8 cellular contexts compared by ENCODE assay signal in genomic region chr19:40603071-40603718, GRCh38. TPM values are rescaled to one million over a fixed set of nuclear protein-coding genes. Genes with fewer than 3 reads are reported as not detected.
DNase-seq lines count a peak whose midpoint lies in the region; ATAC-seq, FAIRE-seq and TF ChIP-seq lines count a peak whose summit lies in the region.

No MANE protein-coding gene starts in this region.

- H3K4me3 ChIP-seq in epithelial cell of esophagus (ENCODE audit: low read length) (peak overlapping the region; percentile 25), ovary (peak overlapping the region; percentile 60)

- intact Hi-C loops in ovary (cut with DNase I) = loop anchor here in 3 of 4 donors (5.0 to 10.0 kb wide), 2 partner anchors 138 to 181 kb away; partner anchors contain the start of genes BLVRB (in 2 of the 3) and SPTBN4 (in 2 of the 3)

- ATAC-seq in HG03139 (IDR thresholded peaks at IDR 0.05; ENCODE audit: unreplicated experiment) = no peak

- H3K9me3 ChIP-seq in ovary = no peaks in the 10 kb centered on the region

- H3K36me3 ChIP-seq in ovary = no peaks in the 10 kb centered on the region

- peak; percentile 16 for TF ChIP-seq CTCF in epithelial cell of esophagus (IDR thresholded peaks at IDR 0.05; ENCODE audit: insufficient read depth, low read depth, low read length, missing control alignments)
- TF ChIP-seq CTCF in ovary (IDR thresholded peaks at IDR 0.05) = no peak

- peak overlapping the region; percentile 87 to 92 for H3K27ac ChIP-seq in ovary

- peak; percentile 59 for TF ChIP-seq POLR2A in ovary (IDR thresholded peaks at IDR 0.05)

- peak; percentile 10 for DNase-seq in DMS153 treated with DMSO at 0.1 percent for 48 hours (lab: John Stamatoyannopoulos, UW; ENCODE audit: unreplicated experiment)
- no peak for DNase-seq in DMS153 (lab: John Stamatoyannopoulos, UW)
- DNase-seq in OCI-M2 (lab: John Stamatoyannopoulos, UW; ENCODE audit: unreplicated experiment) = peak; percentile 81
- peak; percentile 61 for DNase-seq in epithelial cell of esophagus (ENCODE audit: low read depth)
- DNase-seq in ovary = peak in 1 of 5 donors; percentile 46
- no peak for DNase-seq in GF-D8 (lab: John Stamatoyannopoulos, UW)
- DNase-seq in GM19239 (ENCODE audit: insufficient read length, low spot score) = no peak

- TF ChIP-seq EP300 in ovary (IDR thresholded peaks at IDR 0.05) = no peak

- WGBS in ovary, 3 donors = 3% methylated on average over 12 of the region's 12 CpGs

- H3K4me1 ChIP-seq in ovary (ENCODE audit: insufficient read depth) = peaks cover 13% of the 10 kb centered on the region

- FAIRE-seq in GM19239 (lab: Jason Lieb, UNC) = no peak

- no peaks in the 10 kb centered on the region for H3K27me3 ChIP-seq in ovary

RNA-seq across cellular contexts. Expression of gene LTBP4, which starts 2.0 kb away (rescaled TPM):
- 100 to 1,000 TPM; 214 to 840 (median 547) TPM for total RNA-seq in ovary
- polyA plus RNA-seq in ovary = 100 to 1,000 TPM; 152 to 488 TPM

RNA-seq across cellular contexts. Expression of gene SHKBP1, which starts 26.5 kb away (rescaled TPM):
- total RNA-seq in ovary = 10 to 100 TPM; 23.4 to 48.7 (median 33.8) TPM
- polyA plus RNA-seq in ovary = 10 to 100 TPM; 16.3 to 34.8 TPM

Comparison
In these comparisons a context has a peak if more than half of its experiments do, and no peak if none do; other contexts are left out.
1. DNase-seq: peak in DMS153 treated with DMSO at 0.1 percent for 48 hours (single experiment), OCI-M2 (single experiment) and epithelial cell of esophagus (single experiment); none in DMS153 (single experiment), GF-D8 (single experiment) and GM19239 (single experiment).